14 cellular contexts compared by ENCODE assay signal in the genomic region with DNA sequence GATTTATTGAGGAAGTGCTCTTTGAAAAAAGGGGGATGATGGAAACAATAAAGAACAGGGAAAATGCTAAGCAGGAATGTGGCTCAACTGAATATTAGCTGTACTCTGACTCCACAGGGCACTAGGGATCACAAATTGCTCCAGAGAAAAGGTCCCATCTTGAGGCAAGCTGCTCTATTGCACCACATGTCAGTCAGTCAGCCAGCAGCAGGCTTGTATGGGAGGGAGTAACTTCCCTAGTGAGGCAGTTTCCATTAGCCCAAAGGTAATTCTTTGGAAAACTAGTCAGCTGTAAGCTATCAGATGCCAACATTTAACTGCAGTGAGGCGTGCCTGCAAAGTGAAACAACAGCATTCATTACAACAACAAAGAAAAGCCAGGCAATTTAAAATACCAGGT.
DNase-seq lines count a peak whose midpoint lies in the region; ATAC-seq and TF ChIP-seq lines count a peak whose summit lies in the region.
"Had no signal": no experiment of that assay in that cellular context is flagged by ENCODE, and none has a peak within 500 bp of the region (broad histone marks: within the 10 kb centered on the region; RNA-seq: fewer than 3 reads in every experiment).

No MANE protein-coding gene starts in this region.

- H3K27ac ChIP-seq in brain microvascular endothelial cell, result no peak overlapping the region
- no peak overlapping the region for H3K27ac ChIP-seq in psoas muscle
- H3K27ac ChIP-seq: ascending aorta, BLaER1, left ventricle myocardium inferior had no signal

- TF ChIP-seq CTCF in AG09319 (IDR thresholded peaks at IDR 0.05; ENCODE audit: low read depth, low read length) (no peak), brain microvascular endothelial cell (IDR thresholded peaks at IDR 0.05; ENCODE audit: low read depth, low read length, missing control alignments) (no peak), psoas muscle (IDR thresholded peaks at IDR 0.05) (no peak)

- in situ Hi-C loops in brain microvascular endothelial cell (cut with HindIII; ENCODE audit: low pct_ligation_motif_present, low sequenced_read_pairs), result no loop called here

- ATAC-seq in psoas muscle (no peak), GM18520 (IDR thresholded peaks at IDR 0.05; ENCODE audit: unreplicated experiment) (no peak)
- ATAC-seq: SK-N-SH treated with all-trans-retinoic acid at 6 μM for 48 hours had no signal

- intact Hi-C loops in psoas muscle (cut with DNase I), result no loop called here

- WGBS in psoas muscle, 3 donors, result 14 to 27% (median 23%) methylated on average over 1 of the region's 1 CpG

- DNase-seq in AG09319 (ENCODE audit: extremely low read depth, low read depth) (peak; percentile 11), HK-2 (ENCODE audit: unreplicated experiment) (peak; percentile 10), brain microvascular endothelial cell (peak; percentile 18), iris pigment epithelial cell (ENCODE audit: low read depth) (peak; percentile 61), glomerular visceral epithelial cell (ENCODE audit: extremely low spot score) (no peak), psoas muscle (no peak), SW 1271 (lab: John Stamatoyannopoulos, UW) (no peak)
- DNase-seq: left ventricle myocardium inferior, NCI-H1436 treated with DMSO at 0.1 percent for 48 hours, NCI-H748 treated with DMSO at 0.1 percent for 48 hours had no signal

- H3K27me3 ChIP-seq in brain microvascular endothelial cell (replicated peaks) (no peaks in the 10 kb centered on the region), psoas muscle (ENCODE audit: insufficient read depth in 3 of 3, low read length in 2 of 3) (peaks cover 0 to 13% (median 5%) of the 10 kb centered on the region in 3 donors)
- H3K27me3 ChIP-seq: ascending aorta, BLaER1 had no signal

- H3K4me3 ChIP-seq in brain microvascular endothelial cell (ENCODE audit: low read depth, low read length) (no peak overlapping the region), psoas muscle (no peak overlapping the region)
- H3K4me3 ChIP-seq: ascending aorta, BLaER1, left ventricle myocardium inferior had no signal

- no peaks in the 10 kb centered on the region for H3K4me1 ChIP-seq in psoas muscle
- H3K4me1 ChIP-seq: ascending aorta, BLaER1, left ventricle myocardium inferior had no signal

- no peaks in the 10 kb centered on the region for H3K9me3 ChIP-seq in psoas muscle
- H3K9me3 ChIP-seq: ascending aorta, BLaER1, left ventricle myocardium inferior had no signal

- H3K36me3 ChIP-seq in brain microvascular endothelial cell (replicated peaks) (no peaks in the 10 kb centered on the region), psoas muscle (ENCODE audit: insufficient read depth in 1 of 2, low read depth in 1 of 2) (no peaks in the 10 kb centered on the region)
- H3K36me3 ChIP-seq: ascending aorta, BLaER1, left ventricle myocardium inferior had no signal

Comparison
In these comparisons a context has a peak if more than half of its experiments do, and no peak if none do; other contexts are left out.
1. DNase-seq: peak in AG09319 (single experiment), HK-2 (single experiment), brain microvascular endothelial cell (single experiment) and iris pigment epithelial cell (single experiment); none in glomerular visceral epithelial cell (single experiment), psoas muscle (0 of 2) and SW 1271 (0 of 2).